Comparison of ENCODE assay signal across 1 cellular context in genomic region chr21:45140346-45140940, GRCh38.
TF ChIP-seq lines count a peak whose summit lies in the region.

No MANE protein-coding gene starts in this region.

TF ChIP-seq in HepG2, 621 proteins besides CTCF, POLR2A, EP300 and RAD21 (continued from another document and continues in another):
- TF ChIP-seq ZNF687 (CRISPR knock-in tag; IDR thresholded peaks at IDR 0.05) (peak; percentile 38), NFAT5 (CRISPR knock-in tag; IDR thresholded peaks at IDR 0.05) (no peak), PAXIP1 (CRISPR knock-in tag; conservative IDR thresholded peaks at IDR 0.05) (no peak), ZNF644 (CRISPR knock-in tag; IDR thresholded peaks at IDR 0.05; ENCODE audit: low read depth) (no peak), XRCC5 (optimal IDR thresholded peaks at IDR 0.05; ENCODE audit: low read length) (peak; percentile 44), ZNF24 (IDR thresholded peaks at IDR 0.05) (no peak), ZNF274 (CRISPR knock-in tag; IDR thresholded peaks at IDR 0.05) (no peak), MTERF4 (CRISPR knock-in tag; IDR thresholded peaks at IDR 0.05) (no peak), ZNF333 (CRISPR knock-in tag; IDR thresholded peaks at IDR 0.05; ENCODE audit: borderline replicate concordance) (no peak), MEF2D (CRISPR knock-in tag; IDR thresholded peaks at IDR 0.05) (no peak), ZFX (CRISPR knock-in tag; IDR thresholded peaks at IDR 0.05; ENCODE audit: low read depth) (no peak), ZEB1 (IDR thresholded peaks at IDR 0.05; ENCODE audit: insufficient replicate concordance, low read depth) (no peak), PAWR (CRISPR knock-in tag; IDR thresholded peaks at IDR 0.05; ENCODE audit: borderline replicate concordance) (no peak), KIAA2018 (CRISPR knock-in tag; IDR thresholded peaks at IDR 0.05; ENCODE audit: borderline replicate concordance) (no peak), CERS6 (CRISPR knock-in tag; IDR thresholded peaks at IDR 0.05) (no peak), SUZ12 (IDR thresholded peaks at IDR 0.05; ENCODE audit: low read depth, low read length) (no peak), ZNF609 (CRISPR knock-in tag; IDR thresholded peaks at IDR 0.05; ENCODE audit: borderline replicate concordance) (no peak), POLR2AphosphoS5 (IDR thresholded peaks at IDR 0.05; ENCODE audit: low read depth, low read length) (no peak), ZNF101 (CRISPR knock-in tag; IDR thresholded peaks at IDR 0.05; ENCODE audit: borderline replicate concordance, low read depth) (no peak), TOE1 (CRISPR knock-in tag; IDR thresholded peaks at IDR 0.05) (no peak), MATR3 (CRISPR knock-in tag; IDR thresholded peaks at IDR 0.05) (no peak), MIXL1 (CRISPR knock-in tag; IDR thresholded peaks at IDR 0.05) (no peak), JUNB (CRISPR knock-in tag; IDR thresholded peaks at IDR 0.05; ENCODE audit: borderline replicate concordance) (no peak)
